1 cellular context compared by ENCODE assay signal in genomic region chr2:169824373-169825333, GRCh38.
TF ChIP-seq lines count a peak whose summit lies in the region.

TSS of gene METTL5 (minus strand) at chr2:169824905. CDS start at chr2:169824597, 308 bp downstream.

TF ChIP-seq in K562, 482 proteins besides CTCF, POLR2A, EP300 and RAD21 (continued from another document and continues in another):
- TF ChIP-seq CREB3L1 (IDR thresholded peaks at IDR 0.05; ENCODE audit: borderline replicate concordance, low read depth) (peak; percentile 72; the same call in 1 of the 2 replicates), ZBED1 (IDR thresholded peaks at IDR 0.05) (no peak), BRF2 (IDR thresholded peaks at IDR 0.05; ENCODE audit: borderline replicate concordance, insufficient read depth, insufficient read length) (no peak), RBFOX2 (IDR thresholded peaks at IDR 0.05; ENCODE audit: low read depth, low read length) (peak; percentile 96), ZNF518B (CRISPR knock-in tag; IDR thresholded peaks at IDR 0.05) (no peak), POLR3A (IDR thresholded peaks at IDR 0.05; ENCODE audit: borderline replicate concordance, extremely low read depth, insufficient read depth, insufficient read length) (no peak), ZNF280B (CRISPR knock-in tag; IDR thresholded peaks at IDR 0.05) (no peak), TARDBP (IDR thresholded peaks at IDR 0.05) (peak; percentile 77; the same call in 1 of the 2 replicates), TFAP4 (CRISPR knock-in tag; IDR thresholded peaks at IDR 0.05; ENCODE audit: borderline replicate concordance) (peak; percentile 89), EWSR1 (IDR thresholded peaks at IDR 0.05; ENCODE audit: borderline replicate concordance, low read depth, partially characterized antibody) (no peak), NFIX (CRISPR knock-in tag; IDR thresholded peaks at IDR 0.05; ENCODE audit: low read depth) (no peak), WHSC1 (IDR thresholded peaks at IDR 0.05; ENCODE audit: low read length) (no peak), HSF4 (CRISPR knock-in tag; IDR thresholded peaks at IDR 0.05; ENCODE audit: borderline replicate concordance) (0 out of 2 replicates have a peak, but pooled peaks have one; percentile 25), CXXC5 (CRISPR knock-in tag; IDR thresholded peaks at IDR 0.05) (peak; percentile 97), TBP (optimal IDR thresholded peaks at IDR 0.05; ENCODE audit: low read depth, low read length) (peak; percentile 75), FOXK2 (conservative IDR thresholded peaks at IDR 0.05 in 1 of 2, IDR thresholded peaks at IDR 0.05 in 1 of 2; ENCODE audit: low read depth in 2 of 2) (no peak; a peak in 1 of 4 replicates), CCNT2 (IDR thresholded peaks at IDR 0.05; ENCODE audit: borderline replicate concordance, extremely low read depth, insufficient read length, low read depth, low read length) (peak; percentile 91), SNIP1 (IDR thresholded peaks at IDR 0.05; ENCODE audit: low read depth) (no peak), ZNF79 (CRISPR knock-in tag; IDR thresholded peaks at IDR 0.05; ENCODE audit: low read depth) (no peak), ZNF146 (CRISPR knock-in tag; IDR thresholded peaks at IDR 0.05; ENCODE audit: unreplicated experiment) (no peak), PPARD (CRISPR knock-in tag; IDR thresholded peaks at IDR 0.05) (no peak), HNRNPLL (IDR thresholded peaks at IDR 0.05; ENCODE audit: low read depth, low read length, poor library complexity, severe bottlenecking) (peak; percentile 72), ZKSCAN3 (CRISPR knock-in tag; IDR thresholded peaks at IDR 0.05) (no peak), NR1H2 (CRISPR knock-in tag; IDR thresholded peaks at IDR 0.05) (no peak), KDM2B (CRISPR knock-in tag; IDR thresholded peaks at IDR 0.05) (peak; percentile 84; the same call in 1 of the 2 replicates), ZNF384 (IDR thresholded peaks at IDR 0.05; ENCODE audit: low read depth, low read length) (peak; percentile 83), ZHX1 (conservative IDR thresholded peaks at IDR 0.05; ENCODE audit: low read length) (peak; percentile 91; the same call in 1 of the 2 replicates), FOXJ2 (tag; IDR thresholded peaks at IDR 0.05) (0 out of 2 replicates have a peak, but pooled peaks have one; percentile 15), CBX3 (IDR thresholded peaks at IDR 0.05; ENCODE audit: borderline replicate concordance in 1 of 2, low read length in 2 of 2) (no peak; a peak in 1 of 3 replicates), ZNF431 (CRISPR knock-in tag; IDR thresholded peaks at IDR 0.05) (peak; percentile 87; the same call in 1 of the 2 replicates), ESRRB (CRISPR knock-in tag; IDR thresholded peaks at IDR 0.05; ENCODE audit: borderline replicate concordance) (no peak), ZNF586 (CRISPR knock-in tag; conservative IDR thresholded peaks at IDR 0.05) (0 out of 2 replicates have a peak, but pooled peaks have one; percentile 38), RBM22 (IDR thresholded peaks at IDR 0.05; ENCODE audit: low read depth, low read length, poor library complexity, severe bottlenecking) (peak; percentile 55), ELK1 (CRISPR knock-in tag; IDR thresholded peaks at IDR 0.05) (peak; percentile 89; the same call in 1 of the 2 replicates), CTBP1 (IDR thresholded peaks at IDR 0.05; ENCODE audit: borderline replicate concordance) (peak; percentile 93), USF2 (CRISPR knock-in tag; IDR thresholded peaks at IDR 0.05) (no peak), NONO (IDR thresholded peaks at IDR 0.05; ENCODE audit: low read depth in 2 of 2, low read length in 1 of 2) (peak; percentile 81 to 93), ZBTB17 (CRISPR knock-in tag; IDR thresholded peaks at IDR 0.05) (peak; percentile 87), KDM5B (IDR thresholded peaks at IDR 0.05; ENCODE audit: insufficient replicate concordance, low read depth, low read length) (peak; percentile 91), SREBF1 (IDR thresholded peaks at IDR 0.05; ENCODE audit: borderline replicate concordance, low read depth, low read length) (no peak), NEUROD1 (IDR thresholded peaks at IDR 0.05; ENCODE audit: borderline replicate concordance, low read depth, low read length, partially characterized antibody) (peak; percentile 85), ZBTB1 (CRISPR knock-in tag; IDR thresholded peaks at IDR 0.05; ENCODE audit: borderline replicate concordance, low read depth) (peak; percentile 87; the same call in 1 of the 2 replicates), ZNF41 (CRISPR knock-in tag; conservative IDR thresholded peaks at IDR 0.05) (no peak), CUX1 (CRISPR knock-in tag; IDR thresholded peaks at IDR 0.05) (0 out of 2 replicates have a peak, but pooled peaks have one; percentile 53)
